In genomic region chr15:42491540-42492225, GRCh38 we compare ENCODE assay signal across 6 cellular contexts. TPM values are rescaled to one million over a fixed set of nuclear protein-coding genes. Genes with fewer than 3 reads are reported as not detected.
A peak's percentile ranks its signal among the peaks of the same experiment; 100 is the strongest.
DNase-seq lines count a peak whose midpoint lies in the region; ATAC-seq lines count a peak whose summit lies in the region.

No MANE protein-coding gene starts in this region.

- peaks cover 21% of the 10 kb centered on the region for H3K36me3 Mint-ChIP-seq in activated T-helper 2 cell treated with anti-CD3 and anti-CD28 coated beads, Interferon-gamma antibody, Interleukin-2, Interleukin-4, amounts not matched to agents 10 μg/mL and 5 μg/mL and 100 μg/mL, durations not matched to agents 14 hours and 24 hours and 36 hours (ENCODE audit: low read depth)

- no peaks in the 10 kb centered on the region for H3K9me3 Mint-ChIP-seq in activated T-helper 2 cell treated with anti-CD3 and anti-CD28 coated beads, Interferon-gamma antibody, Interleukin-2, Interleukin-4, amounts not matched to agents 10 μg/mL and 5 μg/mL and 100 μg/mL, durations not matched to agents 14 hours and 24 hours and 36 hours

- ATAC-seq in HG02759 (IDR thresholded peaks at IDR 0.05; ENCODE audit: unreplicated experiment), result no peak

- peaks cover 40% of the 10 kb centered on the region for H3K4me1 Mint-ChIP-seq in activated T-helper 2 cell treated with anti-CD3 and anti-CD28 coated beads, Interferon-gamma antibody, Interleukin-2, Interleukin-4, amounts not matched to agents 10 μg/mL and 5 μg/mL and 100 μg/mL, durations not matched to agents 14 hours and 24 hours and 36 hours (ENCODE audit: low read depth)

- no peaks in the 10 kb centered on the region for H3K27me3 Mint-ChIP-seq in activated T-helper 2 cell treated with anti-CD3 and anti-CD28 coated beads, Interferon-gamma antibody, Interleukin-2, Interleukin-4, amounts not matched to agents 10 μg/mL and 5 μg/mL and 100 μg/mL, durations not matched to agents 14 hours and 24 hours and 36 hours (ENCODE audit: low read depth)

- intact Hi-C loops in activated T-helper 2 cell treated with anti-CD3 and anti-CD28 coated beads, Interferon-gamma antibody, Interleukin-2, Interleukin-4, amounts not matched to agents 10 μg/mL and 5 μg/mL and 100 μg/mL, durations not matched to agents 14 hours and 24 hours and 36 hours (cut with micrococcal nuclease), result loop anchor here (1.0 to 10.0 kb wide), 3 partner anchors 57 to 287 kb away; partner anchors contain the start of genes HAUS2, LRRC57, STARD9 and VPS39

- H3K4me3 Mint-ChIP-seq in activated T-helper 2 cell treated with anti-CD3 and anti-CD28 coated beads, Interferon-gamma antibody, Interleukin-2, Interleukin-4, amounts not matched to agents 10 μg/mL and 5 μg/mL and 100 μg/mL, durations not matched to agents 14 hours and 24 hours and 36 hours (ENCODE audit: low read depth), result peak overlapping the region; percentile 99

- H3K27ac Mint-ChIP-seq in activated T-helper 2 cell treated with anti-CD3 and anti-CD28 coated beads, Interferon-gamma antibody, Interleukin-2, Interleukin-4, amounts not matched to agents 10 μg/mL and 5 μg/mL and 100 μg/mL, durations not matched to agents 14 hours and 24 hours and 36 hours, result peak overlapping the region; percentile 98

- peak; percentile 86 for DNase-seq in ELR (ENCODE audit: low read depth)
- no peak for DNase-seq in activated T-helper 2 cell treated with anti-CD3 and anti-CD28 coated beads, Interferon-gamma antibody, Interleukin-2, Interleukin-4, amounts not matched to agents 10 μg/mL and 5 μg/mL and 100 μg/mL, durations not matched to agents 14 hours and 24 hours and 36 hours (ENCODE audit: low spot score)
- DNase-seq in lung microvascular endothelial cell (ENCODE audit: low read depth in 2 of 2), result peak; percentile 20 to 66
- DNase-seq in Ammon's horn (ENCODE audit: low spot score), result no peak
- DNase-seq in NAMALWA (ENCODE audit: low spot score), result no peak

RNA-seq across cellular contexts. Expression of gene ZNF106, which starts 0.7 kb away (rescaled TPM):
- total RNA-seq in activated T-helper 2 cell treated with anti-CD3 and anti-CD28 coated beads, Interferon-gamma antibody, Interleukin-2, Interleukin-4, amounts not matched to agents 10 μg/mL and 5 μg/mL and 100 μg/mL, durations not matched to agents 14 hours and 24 hours and 36 hours, result 64.1 and 65.8 TPM in 2 replicates
- total RNA-seq in lung microvascular endothelial cell, result 28.1 and 30.2 TPM in 2 replicates

RNA-seq across cellular contexts. Expression of gene SNAP23, which starts 3.8 kb away (rescaled TPM):
- 78.0 and 78.9 TPM in 2 replicates for total RNA-seq in activated T-helper 2 cell treated with anti-CD3 and anti-CD28 coated beads, Interferon-gamma antibody, Interleukin-2, Interleukin-4, amounts not matched to agents 10 μg/mL and 5 μg/mL and 100 μg/mL, durations not matched to agents 14 hours and 24 hours and 36 hours
- total RNA-seq in lung microvascular endothelial cell, result 148 and 150 TPM in 2 replicates

RNA-seq across cellular contexts. Expression of gene LRRC57, which starts 56.9 kb away (rescaled TPM):
- total RNA-seq in activated T-helper 2 cell treated with anti-CD3 and anti-CD28 coated beads, Interferon-gamma antibody, Interleukin-2, Interleukin-4, amounts not matched to agents 10 μg/mL and 5 μg/mL and 100 μg/mL, durations not matched to agents 14 hours and 24 hours and 36 hours, result 21.0 and 22.5 TPM in 2 replicates
- 12.4 and 15.3 TPM in 2 replicates for total RNA-seq in lung microvascular endothelial cell

RNA-seq across cellular contexts. Expression of gene HAUS2, which starts 57.0 kb away (rescaled TPM):
- 42.9 and 45.5 TPM in 2 replicates for total RNA-seq in activated T-helper 2 cell treated with anti-CD3 and anti-CD28 coated beads, Interferon-gamma antibody, Interleukin-2, Interleukin-4, amounts not matched to agents 10 μg/mL and 5 μg/mL and 100 μg/mL, durations not matched to agents 14 hours and 24 hours and 36 hours
- total RNA-seq in lung microvascular endothelial cell, result 17.5 and 17.9 TPM in 2 replicates

Comparison
In these comparisons a context has a peak if more than half of its experiments do, and no peak if none do; other contexts are left out.
1. DNase-seq: peak in ELR (single experiment) and lung microvascular endothelial cell (2 of 2); none in activated T-helper 2 cell treated with anti-CD3 and anti-CD28 coated beads, Interferon-gamma antibody, Interleukin-2, Interleukin-4, amounts not matched to agents 10 μg/mL and 5 μg/mL and 100 μg/mL, durations not matched to agents 14 hours and 24 hours and 36 hours (single experiment), Ammon's horn (single experiment) and NAMALWA (single experiment).